Comparison of ENCODE assay signal across 8 cellular contexts in genomic region chr15:99452728-99453643, GRCh38.
A peak's percentile ranks its signal among the peaks of the same experiment; 100 is the strongest.
DNase-seq lines count a peak whose midpoint lies in the region; ATAC-seq and TF ChIP-seq lines count a peak whose summit lies in the region.

No MANE protein-coding gene starts in this region.

- H3K27ac ChIP-seq in Panc1 (ENCODE audit: low read length) = no peak overlapping the region

- H3K27me3 ChIP-seq in Panc1 (ENCODE audit: control insufficient read depth, insufficient read depth, low read length) (no peaks in the 10 kb centered on the region), skeletal muscle satellite cell (ENCODE audit: control insufficient read depth, insufficient read depth, low read length) (no peaks in the 10 kb centered on the region)

- H3K4me1 Mint-ChIP-seq in activated CD4-positive, alpha-beta T cell treated with anti-CD3 and anti-CD28 coated beads for 36 hours = peaks cover 26% of the 10 kb centered on the region

- no peaks in the 10 kb centered on the region for H3K9me3 ChIP-seq in Panc1 (ENCODE audit: control insufficient read depth, insufficient read depth, low read depth, low read length)
- no peaks in the 10 kb centered on the region for H3K9me3 ChIP-seq in skeletal muscle satellite cell (replicated peaks; ENCODE audit: low read length)

- intact Hi-C loops in activated CD4-positive, alpha-beta T cell treated with anti-CD3 and anti-CD28 coated beads for 36 hours (cut with DNase I, micrococcal nuclease) = loop anchor here in 1 of 2 experiments (5.0 kb wide), 1 partner anchor 49 kb away; no protein-coding TSS in a partner anchor
- intact Hi-C loops in Panc1 (cut with micrococcal nuclease; ENCODE audit: unreplicated experiment) (no loop called here), cardiac septum (cut with DNase I) (loop anchor here (1.0 kb wide), 1 partner anchor 11 kb away; no protein-coding TSS in a partner anchor)

- no peak overlapping the region for H3K27ac Mint-ChIP-seq in activated CD4-positive, alpha-beta T cell treated with anti-CD3 and anti-CD28 coated beads for 36 hours

- peak overlapping the region; percentile 62 for H3K9ac ChIP-seq in skeletal muscle satellite cell (ENCODE audit: low read depth, low read length)

- no peaks in the 10 kb centered on the region for H3K27me3 Mint-ChIP-seq in activated CD4-positive, alpha-beta T cell treated with anti-CD3 and anti-CD28 coated beads for 36 hours

- no peaks in the 10 kb centered on the region for H3K36me3 ChIP-seq in Panc1 (ENCODE audit: control insufficient read depth, insufficient read depth, low read length)
- no peaks in the 10 kb centered on the region for H3K36me3 ChIP-seq in skeletal muscle satellite cell (ENCODE audit: insufficient read depth, low read length)

- no peaks in the 10 kb centered on the region for H3K36me3 Mint-ChIP-seq in activated CD4-positive, alpha-beta T cell treated with anti-CD3 and anti-CD28 coated beads for 36 hours (ENCODE audit: low read depth)

- TF ChIP-seq CTCF in Panc1 (IDR thresholded peaks at IDR 0.05) = no peak

- ATAC-seq in activated CD4-positive, alpha-beta T cell treated with anti-CD3 and anti-CD28 coated beads for 36 hours = no peak
- ATAC-seq in HG02870 (IDR thresholded peaks at IDR 0.05; ENCODE audit: unreplicated experiment) = peak; percentile 85
- ATAC-seq in Panc1 = 0 out of 2 replicates have a peak, but pooled peaks have one; percentile 8

- no peak overlapping the region for H3K4me3 Mint-ChIP-seq in activated CD4-positive, alpha-beta T cell treated with anti-CD3 and anti-CD28 coated beads for 36 hours

- BruUV-seq in Panc1 (replicated peaks; lab: Mats Ljungman, UMichigan) = no TSS peak

- peaks cover 2% of the 10 kb centered on the region for H3K9me3 Mint-ChIP-seq in activated CD4-positive, alpha-beta T cell treated with anti-CD3 and anti-CD28 coated beads for 36 hours (ENCODE audit: low read depth)

- in situ Hi-C loops in Panc1 (cut with HindIII; ENCODE audit: low pct_unique_long_range_greater_than_20kb, low sequenced_read_pairs) = no loop called here

- peak overlapping the region; percentile 60 for H3K4me2 ChIP-seq in skeletal muscle satellite cell (ENCODE audit: low read length)

- peaks cover 16% of the 10 kb centered on the region for H3K4me1 ChIP-seq in Panc1 (ENCODE audit: control insufficient read depth, insufficient read depth, low read length)
- H3K4me1 ChIP-seq in skeletal muscle satellite cell (ENCODE audit: control insufficient read depth, insufficient read depth, low read length) = peaks cover 43% of the 10 kb centered on the region

- no peak overlapping the region for H3K4me3 ChIP-seq in Panc1 (ENCODE audit: low read depth in 2 of 2, low read length in 2 of 2)
- peak overlapping the region; percentile 5 for H3K4me3 ChIP-seq in skeletal muscle satellite cell (ENCODE audit: low read length)

- CTCF ChIA-PET in activated CD4-positive, alpha-beta T cell treated with anti-CD3 and anti-CD28 coated beads for 36 hours (lab: Charles Lee) = no interaction called here
- CTCF ChIA-PET in Panc1 (lab: Charles Lee) = no interaction called here

- peak; percentile 12 for DNase-seq in activated CD4-positive, alpha-beta T cell treated with anti-CD3 and anti-CD28 coated beads for 36 hours
- DNase-seq in activated CD4-positive, alpha-beta T cell treated with anti-CD3 and anti-CD28 coated beads for 48 hours = no peak
- DNase-seq in Panc1 (ENCODE audit: low read depth, low spot score) (no peak), cardiac septum (ENCODE audit: low spot score) (peak; percentile 93), NCI-H1092 (lab: John Stamatoyannopoulos, UW) (no peak), LoVo (ENCODE audit: low spot score) (no peak)

- POLR2A ChIA-PET in activated CD4-positive, alpha-beta T cell treated with anti-CD3 and anti-CD28 coated beads for 36 hours (lab: Charles Lee) = no interaction called here
- POLR2A ChIA-PET in Panc1 (lab: Charles Lee) = no interaction called here

Comparison
In these comparisons a context has a peak if more than half of its experiments do, and no peak if none do; other contexts are left out.
1. DNase-seq: peak in activated CD4-positive, alpha-beta T cell treated with anti-CD3 and anti-CD28 coated beads for 36 hours (single experiment) and cardiac septum (single experiment); none in activated CD4-positive, alpha-beta T cell treated with anti-CD3 and anti-CD28 coated beads for 48 hours (single experiment), Panc1 (single experiment), NCI-H1092 (single experiment) and LoVo (single experiment).